ENCODE assay signal across 2 cellular contexts in genomic region chr13:32256243-32256642, GRCh38.
TF ChIP-seq lines count a peak whose summit lies in the region.

No MANE protein-coding gene starts in this region.

TF ChIP-seq in A549, 52 proteins besides CTCF, POLR2A, EP300 and RAD21 (continued from another document):
- no peak for TF ChIP-seq HEYL (CRISPR knock-in tag; IDR thresholded peaks at IDR 0.05)
- no peak for TF ChIP-seq REST (IDR thresholded peaks at IDR 0.05)
- TF ChIP-seq CBX2 (IDR thresholded peaks at IDR 0.05; ENCODE audit: borderline replicate concordance, low read depth): no peak
- no peak for TF ChIP-seq RFX5 (IDR thresholded peaks at IDR 0.05)
- no peak for TF ChIP-seq CEBPB (IDR thresholded peaks at IDR 0.05)
- TF ChIP-seq USF2 (IDR thresholded peaks at IDR 0.05): no peak
- TF ChIP-seq FOSL2 (IDR thresholded peaks at IDR 0.05): no peak
- TF ChIP-seq FOSL2 (CRISPR knock-in tag; IDR thresholded peaks at IDR 0.05): no peak
- no peak for TF ChIP-seq CBX8 (IDR thresholded peaks at IDR 0.05)
- no peak for TF ChIP-seq HMGXB4 (CRISPR knock-in tag; IDR thresholded peaks at IDR 0.05; ENCODE audit: borderline replicate concordance)
- no peak for TF ChIP-seq TP53 (CRISPR knock-in tag; IDR thresholded peaks at IDR 0.05)
- TF ChIP-seq MAFK (IDR thresholded peaks at IDR 0.05; ENCODE audit: partially characterized antibody): no peak
- no peak for TF ChIP-seq MAX (IDR thresholded peaks at IDR 0.05)
- TF ChIP-seq NPAS2 (CRISPR knock-in tag; IDR thresholded peaks at IDR 0.05; ENCODE audit: borderline replicate concordance): no peak
- no peak for TF ChIP-seq BCL3 (IDR thresholded peaks at IDR 0.05)
TF ChIP-seq in A549: peak in this region for 0.

TF ChIP-seq in IMR-90, 13 proteins besides CTCF, POLR2A, EP300 and RAD21 (continued from another document):
- TF ChIP-seq ELK1 (IDR thresholded peaks at IDR 0.05; ENCODE audit: borderline replicate concordance, low read depth, low read length): no peak
- no peak for TF ChIP-seq MXI1 (IDR thresholded peaks at IDR 0.05; ENCODE audit: borderline replicate concordance, low read depth, low read length)
- no peak for TF ChIP-seq BHLHE40 (IDR thresholded peaks at IDR 0.05; ENCODE audit: low read depth, low read length)
- TF ChIP-seq SMC3 (IDR thresholded peaks at IDR 0.05; ENCODE audit: low read depth, low read length): no peak
- no peak for TF ChIP-seq MAZ (IDR thresholded peaks at IDR 0.05; ENCODE audit: borderline replicate concordance, low read depth, low read length)
- TF ChIP-seq RCOR1 (IDR thresholded peaks at IDR 0.05; ENCODE audit: insufficient replicate concordance, low read length): no peak
- TF ChIP-seq USF2 (IDR thresholded peaks at IDR 0.05; ENCODE audit: low read depth, low read length): no peak
- TF ChIP-seq MAFK (IDR thresholded peaks at IDR 0.05; ENCODE audit: low read depth, low read length): no peak
- no peak for TF ChIP-seq RFX5 (IDR thresholded peaks at IDR 0.05; ENCODE audit: low read depth, low read length)
- TF ChIP-seq NFE2L2 (IDR thresholded peaks at IDR 0.05; ENCODE audit: low read depth, low read length): no peak
- no peak for TF ChIP-seq FOS (IDR thresholded peaks at IDR 0.05; ENCODE audit: low read depth, low read length)
